11 cellular contexts compared by ENCODE assay signal in the genomic region with DNA sequence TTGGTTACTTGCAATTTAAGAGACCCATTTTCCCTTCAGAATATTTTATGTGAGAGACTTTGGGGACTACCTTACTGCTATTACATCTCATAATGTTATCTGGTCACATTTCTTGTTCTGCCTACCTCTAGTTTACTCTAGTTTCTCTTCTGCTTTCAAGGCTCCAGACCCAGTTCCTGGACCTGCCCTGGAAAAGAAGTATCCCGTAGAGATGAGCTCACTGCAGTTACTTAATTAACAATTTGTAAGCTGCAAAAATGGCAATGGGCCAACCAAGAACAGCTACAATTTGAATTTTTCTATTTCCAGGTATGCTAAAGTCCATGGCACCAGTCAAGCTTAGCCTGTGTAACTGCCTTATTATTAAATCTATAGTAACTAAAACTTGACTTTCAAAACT. TPM values are rescaled to one million over a fixed set of nuclear protein-coding genes. Genes with fewer than 3 reads are reported as not detected.
DNase-seq lines count a peak whose midpoint lies in the region; ATAC-seq and TF ChIP-seq lines count a peak whose summit lies in the region.
"Had no signal": no experiment of that assay in that cellular context is flagged by ENCODE, and none has a peak within 500 bp of the region (broad histone marks: within the 10 kb centered on the region; RNA-seq: fewer than 3 reads in every experiment).

No MANE protein-coding gene starts in this region.

- H3K27me3 ChIP-seq in neural progenitor cell (no peaks in the 10 kb centered on the region), PC-9 (ENCODE audit: insufficient read depth, low read depth) (no peaks in the 10 kb centered on the region)
- H3K27me3 ChIP-seq: pancreas had no signal

- H2AFZ ChIP-seq in neural progenitor cell (replicated peaks) = no peak overlapping the region
- no peak overlapping the region for H2AFZ ChIP-seq in PC-9

- H3K4me1 ChIP-seq in neural progenitor cell = peaks cover 7% of the 10 kb centered on the region
- H3K4me1 ChIP-seq in PC-9 (replicated peaks; ENCODE audit: insufficient read depth) = peaks cover 8% of the 10 kb centered on the region

- no peaks in the 10 kb centered on the region for H3K9me2 ChIP-seq in PC-9 (ENCODE audit: insufficient read depth)

- POLR2A ChIA-PET in GM10248 (lab: Yijun Ruan, JAX) (no interaction called here), PC-9 (lab: Charles Lee; ENCODE audit: unreplicated experiment) (no interaction called here)

- peaks cover 67% of the 10 kb centered on the region for H3K36me3 Mint-ChIP-seq in activated T-helper 2 cell treated with anti-CD3 and anti-CD28 coated beads, Interferon-gamma antibody, Interleukin-2, Interleukin-4, amounts not matched to agents 10 μg/mL and 5 μg/mL and 100 μg/mL, durations not matched to agents 14 hours and 24 hours and 36 hours (ENCODE audit: low read depth)
- H3K36me3 Mint-ChIP-seq in mesothelial cell of epicardium (peaks cover 8% of the 10 kb centered on the region), neural progenitor cell (peaks cover 14% of the 10 kb centered on the region)

- no peaks in the 10 kb centered on the region for H3K27me3 Mint-ChIP-seq in activated T-helper 2 cell treated with anti-CD3 and anti-CD28 coated beads, Interferon-gamma antibody, Interleukin-2, Interleukin-4, amounts not matched to agents 10 μg/mL and 5 μg/mL and 100 μg/mL, durations not matched to agents 14 hours and 24 hours and 36 hours (ENCODE audit: low read depth)
- H3K27me3 Mint-ChIP-seq in mesothelial cell of epicardium (ENCODE audit: low read depth) (no peaks in the 10 kb centered on the region), neural progenitor cell (ENCODE audit: insufficient read depth, low read depth) (no peaks in the 10 kb centered on the region)

- intact Hi-C loops in activated T-helper 2 cell treated with anti-CD3 and anti-CD28 coated beads, Interferon-gamma antibody, Interleukin-2, Interleukin-4, amounts not matched to agents 10 μg/mL and 5 μg/mL and 100 μg/mL, durations not matched to agents 14 hours and 24 hours and 36 hours (cut with micrococcal nuclease) = loop anchor here (2.0 kb wide), 1 partner anchor 22 kb away; no protein-coding TSS in a partner anchor
- intact Hi-C loops in PC-9 (cut with micrococcal nuclease; ENCODE audit: unreplicated experiment) = no loop called here

- H3K79me2 ChIP-seq in neural progenitor cell (ENCODE audit: low read depth) (peaks cover 100% of the 10 kb centered on the region), PC-9 (ENCODE audit: low read depth) (peaks cover 99% of the 10 kb centered on the region)

- H3K4me3 Mint-ChIP-seq in activated T-helper 2 cell treated with anti-CD3 and anti-CD28 coated beads, Interferon-gamma antibody, Interleukin-2, Interleukin-4, amounts not matched to agents 10 μg/mL and 5 μg/mL and 100 μg/mL, durations not matched to agents 14 hours and 24 hours and 36 hours (ENCODE audit: low read depth) = peak overlapping the region; percentile 35
- no peak overlapping the region for H3K4me3 Mint-ChIP-seq in mesothelial cell of epicardium
- no peak overlapping the region for H3K4me3 Mint-ChIP-seq in neural progenitor cell

- H3K4me1 Mint-ChIP-seq in activated T-helper 2 cell treated with anti-CD3 and anti-CD28 coated beads, Interferon-gamma antibody, Interleukin-2, Interleukin-4, amounts not matched to agents 10 μg/mL and 5 μg/mL and 100 μg/mL, durations not matched to agents 14 hours and 24 hours and 36 hours (ENCODE audit: low read depth) = peaks cover 64% of the 10 kb centered on the region
- H3K4me1 Mint-ChIP-seq in mesothelial cell of epicardium (peaks cover 29% of the 10 kb centered on the region), neural progenitor cell (peaks cover 2% of the 10 kb centered on the region)

- H3K9me3 Mint-ChIP-seq in activated T-helper 2 cell treated with anti-CD3 and anti-CD28 coated beads, Interferon-gamma antibody, Interleukin-2, Interleukin-4, amounts not matched to agents 10 μg/mL and 5 μg/mL and 100 μg/mL, durations not matched to agents 14 hours and 24 hours and 36 hours = peaks cover 9% of the 10 kb centered on the region
- no peaks in the 10 kb centered on the region for H3K9me3 Mint-ChIP-seq in mesothelial cell of epicardium
- peaks cover 4% of the 10 kb centered on the region for H3K9me3 Mint-ChIP-seq in neural progenitor cell

- CTCF ChIA-PET in GM10248 (lab: Yijun Ruan, JAX) = interaction anchor here (0.6 to 5.8 kb wide), 4 partner anchors 8 to 89 kb away, joined by 3 to 23 read pairs (median 4); no protein-coding TSS in a partner anchor
- CTCF ChIA-PET in PC-9 (lab: Charles Lee) = no interaction called here

- no peak for TF ChIP-seq CTCF in GM10248 (IDR thresholded peaks at IDR 0.05; ENCODE audit: control extremely low read depth, extremely low read depth, low read depth, missing control alignments)
- no peak for TF ChIP-seq CTCF in mesothelial cell of epicardium (IDR thresholded peaks at IDR 0.05; ENCODE audit: unreplicated experiment)
- no peak for TF ChIP-seq CTCF in neural progenitor cell (IDR thresholded peaks at IDR 0.05)
- TF ChIP-seq CTCF in PC-9 (conservative IDR thresholded peaks at IDR 0.05) = no peak

- DNase-seq in GM10248 (ENCODE audit: extremely low spot score) = peak; percentile 26
- DNase-seq in activated T-helper 2 cell treated with anti-CD3 and anti-CD28 coated beads, Interferon-gamma antibody, Interleukin-2, Interleukin-4, amounts not matched to agents 10 μg/mL and 5 μg/mL and 100 μg/mL, durations not matched to agents 14 hours and 24 hours and 36 hours (ENCODE audit: low spot score) = no peak
- no peak for DNase-seq in mesothelial cell of epicardium (ENCODE audit: low spot score in 2 of 2, unreplicated experiment in 2 of 2)
- DNase-seq in neural progenitor cell (ENCODE audit: low spot score) = no peak
- no peak for DNase-seq in caudate nucleus (lab: John Stamatoyannopoulos, UW)
- no peak for DNase-seq in PC-9
- DNase-seq: GF-D8, IMR-90, pancreas had no signal

- ATAC-seq in GM19438 (IDR thresholded peaks at IDR 0.05; ENCODE audit: low read depth, unreplicated experiment) (peak; percentile 84), HG03108 (IDR thresholded peaks at IDR 0.05; ENCODE audit: unreplicated experiment) (peak; percentile 63)

- H3K36me3 ChIP-seq in neural progenitor cell (no peaks in the 10 kb centered on the region), PC-9 (ENCODE audit: low read depth) (0 out of 2 replicates have a peak, but pooled peaks cover 4% of the 10 kb centered on the region)
- H3K36me3 ChIP-seq: pancreas had no signal

- no peak overlapping the region for H3K27ac ChIP-seq in neural progenitor cell
- H3K27ac ChIP-seq in caudate nucleus (ENCODE audit: low read depth, low read length) = no peak overlapping the region
- H3K27ac ChIP-seq in PC-9 = no peak overlapping the region
- H3K27ac ChIP-seq: pancreas had no signal

- H3F3A ChIP-seq in neural progenitor cell (ENCODE audit: low read depth) (no peaks in the 10 kb centered on the region), PC-9 (ENCODE audit: insufficient read depth, low read depth) (peaks cover 14% of the 10 kb centered on the region; the same call in 1 of the 2 replicates)

- H3K9me3 ChIP-seq in neural progenitor cell (ENCODE audit: low read depth) (no peaks in the 10 kb centered on the region), PC-9 (ENCODE audit: insufficient read depth, low read depth) (no peaks in the 10 kb centered on the region)
- H3K9me3 ChIP-seq: pancreas had no signal

- H3K4me3 ChIP-seq in neural progenitor cell (no peak overlapping the region), PC-9 (no peak overlapping the region)
- H3K4me3 ChIP-seq: pancreas had no signal

- H3K27ac Mint-ChIP-seq in activated T-helper 2 cell treated with anti-CD3 and anti-CD28 coated beads, Interferon-gamma antibody, Interleukin-2, Interleukin-4, amounts not matched to agents 10 μg/mL and 5 μg/mL and 100 μg/mL, durations not matched to agents 14 hours and 24 hours and 36 hours = peak overlapping the region; percentile 85
- H3K27ac Mint-ChIP-seq in mesothelial cell of epicardium (no peak overlapping the region), neural progenitor cell (no peak overlapping the region)

- no peak overlapping the region for H3K9ac ChIP-seq in neural progenitor cell

- H3K4me2 ChIP-seq in neural progenitor cell = no peak overlapping the region
- no peak overlapping the region for H3K4me2 ChIP-seq in PC-9

- no TSS peak for BruUV-seq in PC-9 (replicated peaks; lab: Mats Ljungman, UMichigan)

- peaks cover 60% of the 10 kb centered on the region for H4K20me1 ChIP-seq in neural progenitor cell (ENCODE audit: low read depth)
- peaks cover 39% of the 10 kb centered on the region for H4K20me1 ChIP-seq in PC-9 (ENCODE audit: insufficient read depth)

RNA-seq across cellular contexts. Expression of gene TAB2, which starts 25.0 kb away (rescaled TPM):
- total RNA-seq in activated T-helper 2 cell treated with anti-CD3 and anti-CD28 coated beads, Interferon-gamma antibody, Interleukin-2, Interleukin-4, amounts not matched to agents 10 μg/mL and 5 μg/mL and 100 μg/mL, durations not matched to agents 14 hours and 24 hours and 36 hours = 106 and 110 TPM in 2 replicates
- 71.3 to 72.7 TPM (median 72.0 TPM) in 3 replicates for total RNA-seq in mesothelial cell of epicardium
- 49.2 and 70.9 TPM in 2 replicates for total RNA-seq in neural progenitor cell (ENCODE audit: low replicate concordance)
- 33.3 and 45.8 TPM in 2 replicates for total RNA-seq in PC-9 (2021)

RNA-seq across cellular contexts. Expression of gene SUMO4, which starts 57.5 kb away (rescaled TPM):
- 7.7 and 7.8 TPM in 2 replicates for total RNA-seq in activated T-helper 2 cell treated with anti-CD3 and anti-CD28 coated beads, Interferon-gamma antibody, Interleukin-2, Interleukin-4, amounts not matched to agents 10 μg/mL and 5 μg/mL and 100 μg/mL, durations not matched to agents 14 hours and 24 hours and 36 hours
- total RNA-seq in mesothelial cell of epicardium = 3.4 to 4.2 TPM (median 3.9 TPM) in 3 replicates
- 0.82 and 2.3 TPM in 2 replicates for total RNA-seq in neural progenitor cell (ENCODE audit: low replicate concordance)
- 1.8 TPM in 2 replicates for total RNA-seq in PC-9 (2021)
